ENCODE assay signal across 17 cellular contexts in genomic region chr9:14278291-14278721, GRCh38. TPM values are rescaled to one million over a fixed set of nuclear protein-coding genes. Genes with fewer than 3 reads are reported as not detected.
A peak's percentile ranks its signal among the peaks of the same experiment; 100 is the strongest.
DNase-seq lines count a peak whose midpoint lies in the region; ATAC-seq and TF ChIP-seq lines count a peak whose summit lies in the region.
"Had no signal": no experiment of that assay in that cellular context is flagged by ENCODE, and none has a peak within 500 bp of the region (broad histone marks: within the 10 kb centered on the region; RNA-seq: fewer than 3 reads in every experiment).

No MANE protein-coding gene starts in this region.

- no peaks in the 10 kb centered on the region for H3K9me3 ChIP-seq in MG63
- no peaks in the 10 kb centered on the region for H3K9me3 ChIP-seq in vagina
- H3K9me3 ChIP-seq: sigmoid colon had no signal

- TF ChIP-seq CTCF in vagina (IDR thresholded peaks at IDR 0.05) (no peak), GM10266 (IDR thresholded peaks at IDR 0.05; ENCODE audit: control insufficient read depth, insufficient read depth, low read depth, missing control alignments) (no peak)

- H3K27me3 ChIP-seq in MG63 (no peaks in the 10 kb centered on the region), vagina (no peaks in the 10 kb centered on the region)
- H3K27me3 ChIP-seq: sigmoid colon had no signal

- intact Hi-C loops in vagina (cut with DNase I) = no loop called here

- H3K4me3 ChIP-seq in MG63 (no peak overlapping the region), vagina (no peak overlapping the region)
- H3K4me3 ChIP-seq: PC-9 had no signal

- H3K36me3 ChIP-seq in MG63 = peaks cover 61% of the 10 kb centered on the region
- no peaks in the 10 kb centered on the region for H3K36me3 ChIP-seq in vagina
- H3K36me3 ChIP-seq: sigmoid colon had no signal

- no peak overlapping the region for H3K27ac ChIP-seq in vagina
- H3K27ac ChIP-seq: PC-9 had no signal

- no peak for ATAC-seq in HG03571 (IDR thresholded peaks at IDR 0.05; ENCODE audit: unreplicated experiment)
- ATAC-seq: activated CD8-positive, alpha-beta T cell treated with anti-CD3 and anti-CD28 coated beads, Interleukin-2, amount 10 ng/mL, durations not matched to agents 7 days and 5 days; naive thymus-derived CD8-positive, alpha-beta T cell had no signal

- peaks cover 31% of the 10 kb centered on the region for H3K4me1 ChIP-seq in vagina

- peak; percentile 94 for DNase-seq in Daoy (ENCODE audit: low read depth)
- peak; percentile 96 for DNase-seq in MG63
- DNase-seq in dermis blood vessel endothelial cell = peak; percentile 54
- DNase-seq in myocyte (ENCODE audit: low read depth) = peak; percentile 53
- no peak for DNase-seq in vagina (ENCODE audit: extremely low spot score in 2 of 2)
- DNase-seq in GM10266 (ENCODE audit: extremely low spot score) = no peak
- no peak for DNase-seq in GDM1 (lab: John Stamatoyannopoulos, UW)
- DNase-seq: activated CD8-positive, alpha-beta T cell treated with anti-CD3 and anti-CD28 coated beads, Interleukin-2, amount 10 ng/mL, durations not matched to agents 7 days and 5 days; activated effector memory CD4-positive, alpha-beta T cell treated with anti-CD3 and anti-CD28 coated beads, Interleukin-2, amount 50 U/mL, for 16 hours; cerebellar nuclear complex; naive thymus-derived CD8-positive, alpha-beta T cell; NCI-H345; PC-9; sigmoid colon; T1000 had no signal

- no peak for TF ChIP-seq POLR2A in vagina (IDR thresholded peaks at IDR 0.05)

RNA-seq across cellular contexts. Expression of gene NFIB, which starts 35.6 kb away (rescaled TPM):
- 16.5 and 19.4 TPM in 2 replicates for total RNA-seq in Daoy (2014; rRNA removed; shearing (Covaris generic))
- total RNA-seq in MG63 (2014; rRNA removed; shearing (Covaris generic); ENCODE audit: low replicate concordance) = 47.3 and 62.1 TPM in 2 replicates
- total RNA-seq in dermis blood vessel endothelial cell = 153 and 193 TPM in 2 replicates
- total RNA-seq in myocyte = 8.9 and 9.1 TPM in 2 replicates
- 7.0 TPM for polyA plus RNA-seq in myocyte (2012)
- total RNA-seq in vagina = 73.4 TPM
- total RNA-seq: activated CD8-positive, alpha-beta T cell treated with anti-CD3 and anti-CD28 coated beads, Interleukin-2, amount 10 ng/mL, durations not matched to agents 7 days and 5 days; naive thymus-derived CD8-positive, alpha-beta T cell had no signal
- polyA plus RNA-seq: CD14-positive monocyte had no signal

Comparison
In these comparisons a context has a peak if more than half of its experiments do, and no peak if none do; other contexts are left out.
1. DNase-seq: peak in Daoy (single experiment), MG63 (single experiment), dermis blood vessel endothelial cell (single experiment) and myocyte (single experiment); none in vagina (0 of 2), GM10266 (single experiment) and GDM1 (single experiment).